11 cellular contexts compared by ENCODE assay signal in the genomic region with DNA sequence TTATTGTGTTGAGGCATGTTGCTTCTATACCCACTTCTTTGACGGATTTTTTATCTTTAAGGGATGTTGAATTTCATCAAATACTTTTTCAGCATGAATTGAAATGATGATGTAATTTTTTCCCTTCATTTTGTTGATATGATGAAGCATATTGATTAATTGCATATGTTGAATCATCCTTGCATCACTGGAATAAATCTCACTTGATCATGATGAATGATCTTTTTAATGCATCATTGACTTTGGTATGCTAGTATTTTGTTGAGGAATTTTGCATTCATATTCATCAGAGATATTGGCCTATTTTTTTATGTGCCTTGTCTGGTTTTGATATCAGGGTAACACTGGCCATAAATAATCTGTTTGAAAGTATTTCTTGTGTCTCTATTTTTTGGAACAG.
"Had no signal": no experiment of that assay in that cellular context is flagged by ENCODE, and none has a peak within 500 bp of the region (broad histone marks: within the 10 kb centered on the region; RNA-seq: fewer than 3 reads in every experiment).

No MANE protein-coding gene starts in this region.

- H3K4me3 Mint-ChIP-seq: GM23338, H9, HFFc6 had no signal

- H3K4me1 ChIP-seq: HAP-1 had no signal

- DNase-seq: GM23248, GOT3, H7, H9, HCEC 1CT, HFFc6 had no signal

- H3K4me2 ChIP-seq: GM23338 had no signal

- ATAC-seq: GM23338, HCT116 had no signal

- H3K9me3 ChIP-seq: HAP-1 had no signal

- H3K27ac Mint-ChIP-seq: GM23338, H9, HFFc6 had no signal

- H3K4me1 Mint-ChIP-seq: GM23338, H9 had no signal

- FAIRE-seq: H1, H54 had no signal

- H3K36me3 ChIP-seq: HAP-1 had no signal

- H3K4me3 ChIP-seq: GM23248, GM23338, HAP-1 had no signal

- H3K27ac ChIP-seq: GM23248 had no signal

- H2AFZ ChIP-seq: GM23248, GM23338 had no signal

- H3K9ac ChIP-seq: GM23248 had no signal
